Comparison of ENCODE assay signal across 7 cellular contexts in the genomic region with DNA sequence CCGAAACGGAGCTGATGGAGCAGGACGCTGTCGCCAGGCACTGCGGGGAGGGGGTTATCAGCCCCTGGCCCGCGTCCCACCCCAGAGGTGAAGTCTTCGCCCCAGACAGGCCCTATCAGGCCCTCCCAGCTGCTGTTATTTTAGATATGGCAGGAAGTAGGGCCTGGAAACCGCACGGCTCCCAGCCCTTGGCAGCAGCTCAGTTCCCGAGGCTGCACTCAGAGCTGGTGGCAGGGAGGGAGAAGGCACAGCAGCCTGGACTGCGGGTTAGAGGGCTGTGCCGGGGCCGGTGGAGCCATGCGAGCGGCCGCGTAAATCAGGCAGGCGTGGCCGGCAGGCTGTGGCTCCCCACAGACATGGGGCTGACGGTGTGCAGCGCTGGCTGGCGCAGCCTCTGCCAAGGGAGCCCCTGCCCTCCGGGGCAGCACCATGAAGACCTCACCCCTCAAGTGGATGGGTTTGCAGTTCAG.
A peak's percentile ranks its signal among the peaks of the same experiment; 100 is the strongest.
DNase-seq lines count a peak whose midpoint lies in the region; ATAC-seq, FAIRE-seq and TF ChIP-seq lines count a peak whose summit lies in the region.

No MANE protein-coding gene starts in this region.

- ATAC-seq in GM19397 (IDR thresholded peaks at IDR 0.05; ENCODE audit: unreplicated experiment) (peak; percentile 44), GM21360 (IDR thresholded peaks at IDR 0.05; ENCODE audit: unreplicated experiment) (no peak)

- H3K9me3 ChIP-seq in Peyer's patch (no peaks in the 10 kb centered on the region), testis (no peaks in the 10 kb centered on the region)

- DNase-seq in Peyer's patch = peak; percentile 50 to 59 (median 54)
- DNase-seq in dermis blood vessel endothelial cell = peak; percentile 87
- DNase-seq in medulla oblongata (ENCODE audit: extremely low spot score) = peak; percentile 73
- DNase-seq in testis = peak; percentile 53
- no peak for DNase-seq in GM12892 (ENCODE audit: insufficient read length)

- TF ChIP-seq CTCF in Peyer's patch (IDR thresholded peaks at IDR 0.05) (no peak), testis (IDR thresholded peaks at IDR 0.05) (no peak)

- peak overlapping the region; percentile 70 to 84 (median 74) for H3K27ac ChIP-seq in Peyer's patch
- peak overlapping the region; percentile 59 to 71 for H3K27ac ChIP-seq in testis

- FAIRE-seq in GM12892 (lab: Jason Lieb, UNC) = no peak

- peaks cover 0 to 31% (median 22%) of the 10 kb centered on the region in 4 donors for H3K4me1 ChIP-seq in Peyer's patch
- H3K4me1 ChIP-seq in testis = peaks cover 22% of the 10 kb centered on the region

- no peaks in the 10 kb centered on the region for H3K27me3 ChIP-seq in Peyer's patch
- no peaks in the 10 kb centered on the region for H3K27me3 ChIP-seq in testis

- WGBS in testis, 2 donors = 14 to 31% methylated on average over 11 to 24 of the region's 24 CpGs

- H3K4me3 ChIP-seq in Peyer's patch = peak overlapping the region; percentile 11 to 31 (median 26)
- H3K4me3 ChIP-seq in testis = no peak overlapping the region

- TF ChIP-seq POLR2A in Peyer's patch (IDR thresholded peaks at IDR 0.05) (no peak), testis (IDR thresholded peaks at IDR 0.05) (no peak), GM12892 (IDR thresholded peaks at IDR 0.05; ENCODE audit: low read depth, low read length) (no peak)

- intact Hi-C loops in testis (cut with DNase I; ENCODE audit: low total_unique reads) = no loop called here

- H3K36me3 ChIP-seq in Peyer's patch (no peaks in the 10 kb centered on the region), testis (ENCODE audit: low read depth, missing control alignments) (no peaks in the 10 kb centered on the region)

Comparison
In these comparisons a context has a peak if more than half of its experiments do, and no peak if none do; other contexts are left out.
1. H3K4me3 ChIP-seq: peak in Peyer's patch (4 of 4); none in testis (0 of 2).